1 cellular context compared by ENCODE assay signal in the genomic region with DNA sequence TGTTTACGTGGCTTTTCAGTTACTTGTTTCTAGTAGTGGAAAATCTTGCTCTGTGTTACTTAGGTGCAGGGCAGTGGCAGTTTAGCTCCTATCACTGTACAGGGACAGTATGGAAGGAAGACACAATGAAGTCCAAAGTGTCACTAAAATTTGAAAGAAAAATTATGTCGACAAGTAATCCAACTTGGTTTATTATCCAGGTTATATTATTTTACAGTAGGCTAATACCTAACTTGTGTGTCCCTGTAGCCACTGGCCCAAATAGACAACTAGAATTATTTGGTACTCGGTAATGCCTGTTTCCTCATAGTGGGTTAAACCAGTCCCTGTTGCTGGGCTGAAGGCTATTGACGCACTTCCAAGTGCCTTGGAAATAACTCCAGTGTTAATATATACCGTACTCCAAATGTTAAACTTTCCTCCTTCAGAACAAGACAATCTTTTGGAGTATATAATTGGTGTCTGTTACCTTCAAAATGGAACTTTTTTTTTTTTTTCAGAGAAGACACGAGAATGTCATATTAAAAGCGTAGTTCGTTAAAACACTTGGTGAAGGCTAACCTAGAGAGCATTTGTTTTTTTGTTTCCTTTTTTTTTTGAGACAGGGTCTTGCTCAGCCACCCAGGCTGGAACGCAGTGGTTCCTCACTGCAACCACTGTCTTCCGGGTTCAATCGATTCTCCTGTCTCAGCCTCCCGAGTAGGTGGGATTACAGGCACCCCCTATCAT.
TF ChIP-seq lines count a peak whose summit lies in the region.

No MANE protein-coding gene starts in this region.

TF ChIP-seq in H1, 55 proteins besides CTCF, POLR2A, EP300 and RAD21:
- TF ChIP-seq YY1 (IDR thresholded peaks at IDR 0.05; ENCODE audit: low read depth, low read length) (no peak), SIRT6 (IDR thresholded peaks at IDR 0.05; ENCODE audit: low read length) (no peak), POLR2AphosphoS5 (IDR thresholded peaks at IDR 0.05; ENCODE audit: low read depth, low read length) (no peak), CEBPB (IDR thresholded peaks at IDR 0.05; ENCODE audit: low read depth, low read length) (no peak)
- TF ChIP-seq, protein P1, sequence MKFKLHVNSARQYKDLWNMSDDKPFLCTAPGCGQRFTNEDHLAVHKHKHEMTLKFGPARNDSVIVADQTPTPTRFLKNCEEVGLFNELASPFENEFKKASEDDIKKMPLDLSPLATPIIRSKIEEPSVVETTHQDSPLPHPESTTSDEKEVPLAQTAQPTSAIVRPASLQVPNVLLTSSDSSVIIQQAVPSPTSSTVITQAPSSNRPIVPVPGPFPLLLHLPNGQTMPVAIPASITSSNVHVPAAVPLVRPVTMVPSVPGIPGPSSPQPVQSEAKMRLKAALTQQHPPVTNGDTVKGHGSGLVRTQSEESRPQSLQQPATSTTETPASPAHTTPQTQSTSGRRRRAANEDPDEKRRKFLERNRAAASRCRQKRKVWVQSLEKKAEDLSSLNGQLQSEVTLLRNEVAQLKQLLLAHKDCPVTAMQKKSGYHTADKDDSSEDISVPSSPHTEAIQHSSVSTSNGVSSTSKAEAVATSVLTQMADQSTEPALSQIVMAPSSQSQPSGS (IDR thresholded peaks at IDR 0.05; ENCODE audit: low read length) = no peak
